In genomic region chr11:398826-399225, GRCh38 we compare ENCODE assay signal across 17 cellular contexts. TPM values are rescaled to one million over a fixed set of nuclear protein-coding genes. Genes with fewer than 3 reads are reported as not detected.
DNase-seq lines count a peak whose midpoint lies in the region; ATAC-seq and TF ChIP-seq lines count a peak whose summit lies in the region.
"Had no signal": no experiment of that assay in that cellular context is flagged by ENCODE, and none has a peak within 500 bp of the region (broad histone marks: within the 10 kb centered on the region; RNA-seq: fewer than 3 reads in every experiment).

No MANE protein-coding gene starts in this region.

- peak; percentile 37 for DNase-seq in activated CD8-positive, alpha-beta T cell treated with anti-CD3 and anti-CD28 coated beads for 36 hours
- no peak for DNase-seq in activated CD8-positive, alpha-beta T cell treated with anti-CD3 and anti-CD28 coated beads, Interleukin-2, amount 10 ng/mL, durations not matched to agents 7 days and 5 days
- DNase-seq in HFFc6 (peak; percentile 18), osteoblast (ENCODE audit: insufficient read length, low spot score, missing footprints) (peak; percentile 94), BE2C (no peak)
- DNase-seq in activated T-helper 1 cell treated with anti-CD3 and anti-CD28 coated beads, Interleukin-12 subunit alpha, Interleukin-12 subunit beta, Interleukin-2, Interleukin-4 antibody, amounts not matched to agents 30 ng/mL and 10 ng/mL and 1 ng/mL, durations not matched to agents 14 hours and 24 hours and 36 hours (ENCODE audit: low spot score): no peak
- DNase-seq in activated CD8-positive, alpha-beta memory T cell treated with anti-CD3 and anti-CD28 coated beads for 24 hours: no peak
- DNase-seq: activated effector memory CD4-positive, alpha-beta T cell treated with anti-CD3 and anti-CD28 coated beads, Interleukin-2, amount 50 U/mL, for 16 hours; dermis blood vessel endothelial cell; IMR-90; left lung; NCI-H1105 treated with DMSO at 0.1 percent for 48 hours; NCI-H226; stimulated activated naive CD4-positive, alpha-beta T cell treated with Interleukin-2 at 50 U/mL for 16 hours had no signal

- TF ChIP-seq CTCF in activated CD8-positive, alpha-beta T cell treated with anti-CD3 and anti-CD28 coated beads for 36 hours (IDR thresholded peaks at IDR 0.05): no peak
- TF ChIP-seq CTCF in HFFc6 (IDR thresholded peaks at IDR 0.05) (no peak), osteoblast (IDR thresholded peaks at IDR 0.05; ENCODE audit: extremely low read depth, low read depth, low read length) (no peak), BE2C (IDR thresholded peaks at IDR 0.05; ENCODE audit: low read depth, low read length) (no peak)

- H3K27me3 ChIP-seq in osteoblast (ENCODE audit: insufficient read depth, low read length) (no peaks in the 10 kb centered on the region), BE2C (no peaks in the 10 kb centered on the region)

- H3K4me2 ChIP-seq in osteoblast (ENCODE audit: insufficient read depth, low read length): no peak overlapping the region
- H3K4me2 ChIP-seq: smooth muscle cell had no signal

- H3K27me3 Mint-ChIP-seq in activated CD8-positive, alpha-beta T cell treated with anti-CD3 and anti-CD28 coated beads for 36 hours: peaks cover 5% of the 10 kb centered on the region
- H3K27me3 Mint-ChIP-seq in activated CD8-positive, alpha-beta T cell treated with anti-CD3 and anti-CD28 coated beads, Interleukin-2, amount 10 ng/mL, durations not matched to agents 7 days and 5 days (ENCODE audit: low read depth): peaks cover 6% of the 10 kb centered on the region
- H3K27me3 Mint-ChIP-seq in HFFc6 (ENCODE audit: insufficient read depth): peaks cover 5% of the 10 kb centered on the region
- peaks cover 8% of the 10 kb centered on the region for H3K27me3 Mint-ChIP-seq in activated T-helper 1 cell treated with anti-CD3 and anti-CD28 coated beads, Interleukin-12 subunit alpha, Interleukin-12 subunit beta, Interleukin-2, Interleukin-4 antibody, amounts not matched to agents 30 ng/mL and 10 ng/mL and 1 ng/mL, durations not matched to agents 14 hours and 24 hours and 36 hours (ENCODE audit: insufficient read depth)

- intact Hi-C loops in activated CD8-positive, alpha-beta T cell treated with anti-CD3 and anti-CD28 coated beads for 36 hours (cut with micrococcal nuclease): no loop called here
- intact Hi-C loops in activated T-helper 1 cell treated with anti-CD3 and anti-CD28 coated beads, Interleukin-12 subunit alpha, Interleukin-12 subunit beta, Interleukin-2, Interleukin-4 antibody, amounts not matched to agents 30 ng/mL and 10 ng/mL and 1 ng/mL, durations not matched to agents 14 hours and 24 hours and 36 hours (cut with micrococcal nuclease): no loop called here

- H3K4me3 ChIP-seq in osteoblast (ENCODE audit: insufficient read depth, low read length): no peak overlapping the region
- no peak overlapping the region for H3K4me3 ChIP-seq in BE2C (ENCODE audit: low read depth, low read length)
- H3K4me3 ChIP-seq: left lung, smooth muscle cell had no signal

- CTCF ChIA-PET in activated CD8-positive, alpha-beta T cell treated with anti-CD3 and anti-CD28 coated beads for 36 hours (lab: Charles Lee): interaction anchor here (0.8 kb wide), 1 partner anchor 11 kb away, joined by 3 read pairs; no protein-coding TSS in a partner anchor
- CTCF ChIA-PET in activated CD8-positive, alpha-beta T cell treated with anti-CD3 and anti-CD28 coated beads, Interleukin-2, amount 10 ng/mL, durations not matched to agents 7 days and 5 days (lab: Charles Lee): no interaction called here

- no peaks in the 10 kb centered on the region for H4K20me1 ChIP-seq in osteoblast (ENCODE audit: insufficient read depth, low read length)

- peaks cover 7% of the 10 kb centered on the region for H3K4me1 Mint-ChIP-seq in activated CD8-positive, alpha-beta T cell treated with anti-CD3 and anti-CD28 coated beads for 36 hours (ENCODE audit: low read depth)
- H3K4me1 Mint-ChIP-seq in activated CD8-positive, alpha-beta T cell treated with anti-CD3 and anti-CD28 coated beads, Interleukin-2, amount 10 ng/mL, durations not matched to agents 7 days and 5 days (ENCODE audit: low read depth): peaks cover 8% of the 10 kb centered on the region
- H3K4me1 Mint-ChIP-seq in HFFc6 (ENCODE audit: low read depth): peaks cover 6% of the 10 kb centered on the region
- no peaks in the 10 kb centered on the region for H3K4me1 Mint-ChIP-seq in activated T-helper 1 cell treated with anti-CD3 and anti-CD28 coated beads, Interleukin-12 subunit alpha, Interleukin-12 subunit beta, Interleukin-2, Interleukin-4 antibody, amounts not matched to agents 30 ng/mL and 10 ng/mL and 1 ng/mL, durations not matched to agents 14 hours and 24 hours and 36 hours (ENCODE audit: low read depth)

- no peak overlapping the region for H3K27ac ChIP-seq in osteoblast (ENCODE audit: low read depth, low read length)
- H3K27ac ChIP-seq: left lung had no signal

- H3K9me3 ChIP-seq in osteoblast (ENCODE audit: low read depth, low read length) (no peaks in the 10 kb centered on the region), BE2C (no peaks in the 10 kb centered on the region)

- H3K4me1 ChIP-seq in osteoblast (ENCODE audit: insufficient read depth, low read length) (peaks cover 12% of the 10 kb centered on the region), BE2C (no peaks in the 10 kb centered on the region)

- H3K36me3 Mint-ChIP-seq in activated CD8-positive, alpha-beta T cell treated with anti-CD3 and anti-CD28 coated beads for 36 hours (ENCODE audit: low read depth): peaks cover 2% of the 10 kb centered on the region
- peaks cover 3% of the 10 kb centered on the region for H3K36me3 Mint-ChIP-seq in activated CD8-positive, alpha-beta T cell treated with anti-CD3 and anti-CD28 coated beads, Interleukin-2, amount 10 ng/mL, durations not matched to agents 7 days and 5 days (ENCODE audit: low read depth)
- no peaks in the 10 kb centered on the region for H3K36me3 Mint-ChIP-seq in HFFc6 (ENCODE audit: low read depth)
- no peaks in the 10 kb centered on the region for H3K36me3 Mint-ChIP-seq in activated T-helper 1 cell treated with anti-CD3 and anti-CD28 coated beads, Interleukin-12 subunit alpha, Interleukin-12 subunit beta, Interleukin-2, Interleukin-4 antibody, amounts not matched to agents 30 ng/mL and 10 ng/mL and 1 ng/mL, durations not matched to agents 14 hours and 24 hours and 36 hours (ENCODE audit: low read depth)

- H3K79me2 ChIP-seq in osteoblast (ENCODE audit: insufficient read depth, low read length): no peaks in the 10 kb centered on the region

- peak; percentile 17 for ATAC-seq in activated CD8-positive, alpha-beta T cell treated with anti-CD3 and anti-CD28 coated beads for 36 hours
- ATAC-seq in activated CD8-positive, alpha-beta T cell treated with anti-CD3 and anti-CD28 coated beads, Interleukin-2, amount 10 ng/mL, durations not matched to agents 7 days and 5 days: no peak
- no peak for ATAC-seq in GM19395 (IDR thresholded peaks at IDR 0.05; ENCODE audit: unreplicated experiment)
- ATAC-seq: left lung had no signal

- no peak overlapping the region for H3K27ac Mint-ChIP-seq in activated CD8-positive, alpha-beta T cell treated with anti-CD3 and anti-CD28 coated beads for 36 hours
- H3K27ac Mint-ChIP-seq in activated CD8-positive, alpha-beta T cell treated with anti-CD3 and anti-CD28 coated beads, Interleukin-2, amount 10 ng/mL, durations not matched to agents 7 days and 5 days: no peak overlapping the region
- H3K27ac Mint-ChIP-seq in HFFc6: no peak overlapping the region
- no peak overlapping the region for H3K27ac Mint-ChIP-seq in activated T-helper 1 cell treated with anti-CD3 and anti-CD28 coated beads, Interleukin-12 subunit alpha, Interleukin-12 subunit beta, Interleukin-2, Interleukin-4 antibody, amounts not matched to agents 30 ng/mL and 10 ng/mL and 1 ng/mL, durations not matched to agents 14 hours and 24 hours and 36 hours

- POLR2A ChIA-PET in activated CD8-positive, alpha-beta T cell treated with anti-CD3 and anti-CD28 coated beads for 36 hours (lab: Charles Lee): no interaction called here
- POLR2A ChIA-PET in activated CD8-positive, alpha-beta T cell treated with anti-CD3 and anti-CD28 coated beads, Interleukin-2, amount 10 ng/mL, durations not matched to agents 7 days and 5 days (lab: Charles Lee): no interaction called here

- no peak overlapping the region for H2AFZ ChIP-seq in osteoblast (ENCODE audit: low read length)

- no peak overlapping the region for H3K4me3 Mint-ChIP-seq in activated CD8-positive, alpha-beta T cell treated with anti-CD3 and anti-CD28 coated beads for 36 hours
- no peak overlapping the region for H3K4me3 Mint-ChIP-seq in activated CD8-positive, alpha-beta T cell treated with anti-CD3 and anti-CD28 coated beads, Interleukin-2, amount 10 ng/mL, durations not matched to agents 7 days and 5 days
- H3K4me3 Mint-ChIP-seq in HFFc6: no peak overlapping the region
- peak overlapping the region; percentile 26 for H3K4me3 Mint-ChIP-seq in activated T-helper 1 cell treated with anti-CD3 and anti-CD28 coated beads, Interleukin-12 subunit alpha, Interleukin-12 subunit beta, Interleukin-2, Interleukin-4 antibody, amounts not matched to agents 30 ng/mL and 10 ng/mL and 1 ng/mL, durations not matched to agents 14 hours and 24 hours and 36 hours

- peaks cover 2% of the 10 kb centered on the region for H3K9me3 Mint-ChIP-seq in activated CD8-positive, alpha-beta T cell treated with anti-CD3 and anti-CD28 coated beads for 36 hours
- no peaks in the 10 kb centered on the region for H3K9me3 Mint-ChIP-seq in activated CD8-positive, alpha-beta T cell treated with anti-CD3 and anti-CD28 coated beads, Interleukin-2, amount 10 ng/mL, durations not matched to agents 7 days and 5 days (ENCODE audit: insufficient read depth)
- H3K9me3 Mint-ChIP-seq in HFFc6: peaks cover 4% of the 10 kb centered on the region; the same call in 1 of the 2 replicates
- no peaks in the 10 kb centered on the region for H3K9me3 Mint-ChIP-seq in activated T-helper 1 cell treated with anti-CD3 and anti-CD28 coated beads, Interleukin-12 subunit alpha, Interleukin-12 subunit beta, Interleukin-2, Interleukin-4 antibody, amounts not matched to agents 30 ng/mL and 10 ng/mL and 1 ng/mL, durations not matched to agents 14 hours and 24 hours and 36 hours

- H3K36me3 ChIP-seq in osteoblast (ENCODE audit: insufficient read depth, low read length) (no peaks in the 10 kb centered on the region), BE2C (no peaks in the 10 kb centered on the region)

RNA-seq across cellular contexts. Expression of gene PKP3, which starts 4.8 kb away (rescaled TPM):
- total RNA-seq in activated CD8-positive, alpha-beta T cell treated with anti-CD3 and anti-CD28 coated beads for 36 hours: under 1 TPM in 1 of 2 experiments, not detected in 1; 0.18 TPM
- total RNA-seq in activated CD8-positive, alpha-beta T cell treated with anti-CD3 and anti-CD28 coated beads, Interleukin-2, amount 10 ng/mL, durations not matched to agents 7 days and 5 days: under 1 TPM in 1 of 2 experiments, not detected in 1; 0.13 TPM
- 1 to 10 TPM; 2.5 to 3.3 (median 2.9) TPM for total RNA-seq in HFFc6 (2021; fragmentation: NEBNext Ultra II Directional; extraction: Animal tissue kit (Norgen Biotek cat#: 25700))
- total RNA-seq in activated T-helper 1 cell treated with anti-CD3 and anti-CD28 coated beads, Interleukin-12 subunit alpha, Interleukin-12 subunit beta, Interleukin-2, Interleukin-4 antibody, amounts not matched to agents 30 ng/mL and 10 ng/mL and 1 ng/mL, durations not matched to agents 14 hours and 24 hours and 36 hours: not detected in 2 replicates
- total RNA-seq in osteoblast: 0.88 and 2.5 TPM in 2 replicates
- polyA plus RNA-seq in BE2C (2012; ENCODE audit: insufficient read depth, insufficient read length, low read depth): not detected

RNA-seq across cellular contexts. Expression of gene SIGIRR, which starts 16.0 kb away (rescaled TPM):
- 10 to 100 TPM; 33.9 to 35.0 TPM for total RNA-seq in activated CD8-positive, alpha-beta T cell treated with anti-CD3 and anti-CD28 coated beads for 36 hours
- total RNA-seq in activated CD8-positive, alpha-beta T cell treated with anti-CD3 and anti-CD28 coated beads, Interleukin-2, amount 10 ng/mL, durations not matched to agents 7 days and 5 days: 100 to 1,000 TPM; 160 to 168 TPM
- total RNA-seq in HFFc6 (2021; fragmentation: NEBNext Ultra II Directional; extraction: Animal tissue kit (Norgen Biotek cat#: 25700)): 10 to 100 TPM; 15.9 to 21.6 (median 18.7) TPM
- total RNA-seq in activated T-helper 1 cell treated with anti-CD3 and anti-CD28 coated beads, Interleukin-12 subunit alpha, Interleukin-12 subunit beta, Interleukin-2, Interleukin-4 antibody, amounts not matched to agents 30 ng/mL and 10 ng/mL and 1 ng/mL, durations not matched to agents 14 hours and 24 hours and 36 hours: 38.3 and 43.9 TPM in 2 replicates
- 10.9 and 14.5 TPM in 2 replicates for total RNA-seq in osteoblast
- polyA plus RNA-seq in BE2C (2012; ENCODE audit: insufficient read depth, insufficient read length, low read depth): 7.9 TPM

RNA-seq across cellular contexts. Expression of gene B4GALNT4, which starts 29.5 kb away (rescaled TPM):
- total RNA-seq in activated CD8-positive, alpha-beta T cell treated with anti-CD3 and anti-CD28 coated beads for 36 hours: 1 to 10 TPM; 1.5 to 3.4 TPM
- under 1 TPM; 0.26 to 0.52 TPM for total RNA-seq in activated CD8-positive, alpha-beta T cell treated with anti-CD3 and anti-CD28 coated beads, Interleukin-2, amount 10 ng/mL, durations not matched to agents 7 days and 5 days
- 10 to 100 TPM in 1 of 6 experiments, 1 to 10 TPM in 5; 6.4 to 12.1 (median 8.4) TPM for total RNA-seq in HFFc6 (2021; fragmentation: NEBNext Ultra II Directional; extraction: Animal tissue kit (Norgen Biotek cat#: 25700))
- total RNA-seq in activated T-helper 1 cell treated with anti-CD3 and anti-CD28 coated beads, Interleukin-12 subunit alpha, Interleukin-12 subunit beta, Interleukin-2, Interleukin-4 antibody, amounts not matched to agents 30 ng/mL and 10 ng/mL and 1 ng/mL, durations not matched to agents 14 hours and 24 hours and 36 hours: 3.8 and 5.1 TPM in 2 replicates
- total RNA-seq in osteoblast: 0.88 and 2.2 TPM in 2 replicates
- 29.4 TPM for polyA plus RNA-seq in BE2C (2012; ENCODE audit: insufficient read depth, insufficient read length, low read depth)

RNA-seq across cellular contexts. Expression of gene ANO9, which starts 43.0 kb away (rescaled TPM):
- 10 to 100 TPM; 28.2 to 29.0 TPM for total RNA-seq in activated CD8-positive, alpha-beta T cell treated with anti-CD3 and anti-CD28 coated beads for 36 hours
- 10 to 100 TPM; 72.6 to 78.9 TPM for total RNA-seq in activated CD8-positive, alpha-beta T cell treated with anti-CD3 and anti-CD28 coated beads, Interleukin-2, amount 10 ng/mL, durations not matched to agents 7 days and 5 days
- total RNA-seq in HFFc6 (2021; fragmentation: NEBNext Ultra II Directional; extraction: Animal tissue kit (Norgen Biotek cat#: 25700)): not detected
- 33.1 and 33.8 TPM in 2 replicates for total RNA-seq in activated T-helper 1 cell treated with anti-CD3 and anti-CD28 coated beads, Interleukin-12 subunit alpha, Interleukin-12 subunit beta, Interleukin-2, Interleukin-4 antibody, amounts not matched to agents 30 ng/mL and 10 ng/mL and 1 ng/mL, durations not matched to agents 14 hours and 24 hours and 36 hours
- under 0.01 TPM in 1 of 2 replicates, not detected in the other for total RNA-seq in osteoblast
- not detected for polyA plus RNA-seq in BE2C (2012; ENCODE audit: insufficient read depth, insufficient read length, low read depth)
- total RNA-seq: fibroblast of lung, IMR-90 had no signal
- polyA plus RNA-seq: fibroblast of lung, IMR-90 had no signal

RNA-seq across cellular contexts. Expression of gene PTDSS2, which starts 51.3 kb away (rescaled TPM):
- total RNA-seq in activated CD8-positive, alpha-beta T cell treated with anti-CD3 and anti-CD28 coated beads for 36 hours: 10 to 100 TPM; 17.4 to 18.0 TPM
- total RNA-seq in activated CD8-positive, alpha-beta T cell treated with anti-CD3 and anti-CD28 coated beads, Interleukin-2, amount 10 ng/mL, durations not matched to agents 7 days and 5 days: 10 to 100 TPM; 24.6 to 26.1 TPM
- total RNA-seq in HFFc6 (2021; fragmentation: NEBNext Ultra II Directional; extraction: Animal tissue kit (Norgen Biotek cat#: 25700)): 10 to 100 TPM; 23.3 to 34.5 (median 27.2) TPM
- 31.0 and 33.9 TPM in 2 replicates for total RNA-seq in activated T-helper 1 cell treated with anti-CD3 and anti-CD28 coated beads, Interleukin-12 subunit alpha, Interleukin-12 subunit beta, Interleukin-2, Interleukin-4 antibody, amounts not matched to agents 30 ng/mL and 10 ng/mL and 1 ng/mL, durations not matched to agents 14 hours and 24 hours and 36 hours
- total RNA-seq in osteoblast: 33.0 and 36.2 TPM in 2 replicates
- polyA plus RNA-seq in BE2C (2012; ENCODE audit: insufficient read depth, insufficient read length, low read depth): 22.9 TPM

Comparison
In these comparisons a context has a peak if more than half of its experiments do, and no peak if none do; other contexts are left out.
1. DNase-seq: peak in activated CD8-positive, alpha-beta T cell treated with anti-CD3 and anti-CD28 coated beads for 36 hours (single experiment), HFFc6 (single experiment) and osteoblast (single experiment); none in activated CD8-positive, alpha-beta T cell treated with anti-CD3 and anti-CD28 coated beads, Interleukin-2, amount 10 ng/mL, durations not matched to agents 7 days and 5 days (single experiment), activated T-helper 1 cell treated with anti-CD3 and anti-CD28 coated beads, Interleukin-12 subunit alpha, Interleukin-12 subunit beta, Interleukin-2, Interleukin-4 antibody, amounts not matched to agents 30 ng/mL and 10 ng/mL and 1 ng/mL, durations not matched to agents 14 hours and 24 hours and 36 hours (single experiment), BE2C (single experiment) and activated CD8-positive, alpha-beta memory T cell treated with anti-CD3 and anti-CD28 coated beads for 24 hours (single experiment).